Comparison of ENCODE assay signal across 30 cellular contexts in genomic region chr18:2441544-2441943, GRCh38.
A peak's percentile ranks its signal among the peaks of the same experiment; 100 is the strongest.
DNase-seq lines count a peak whose midpoint lies in the region; ATAC-seq and TF ChIP-seq lines count a peak whose summit lies in the region.
"Had no signal": no experiment of that assay in that cellular context is flagged by ENCODE, and none has a peak within 500 bp of the region (broad histone marks: within the 10 kb centered on the region; RNA-seq: fewer than 3 reads in every experiment).

No MANE protein-coding gene starts in this region.

- H3K4ac ChIP-seq in H9 (ENCODE audit: low read depth, low read length), result no peak overlapping the region

- CTCF ChIA-PET in PC-3 (lab: Charles Lee), result no interaction called here

- no peak overlapping the region for H2AK5ac ChIP-seq in H9 (ENCODE audit: insufficient read length, low read length)

- H2BK5ac ChIP-seq in H9 (ENCODE audit: insufficient read length, low read length), result no peak overlapping the region

- H2BK20ac ChIP-seq in H9 (ENCODE audit: low read depth, low read length, poor library complexity, severe bottlenecking), result no peak overlapping the region

- H3K4me3 ChIP-seq in PC-3 (ENCODE audit: low read length) (no peak overlapping the region), brain microvascular endothelial cell (ENCODE audit: low read depth, low read length) (no peak overlapping the region), osteoblast (ENCODE audit: insufficient read depth, low read length) (no peak overlapping the region)
- H3K4me3 ChIP-seq: Peyer's patch, psoas muscle, sigmoid colon, SJCRH30, thoracic aorta, uterus had no signal

- no peak overlapping the region for H4K5ac ChIP-seq in H9 (ENCODE audit: insufficient read length, low read depth, low read length)

- H2AFZ ChIP-seq in H9 (ENCODE audit: low read length), result no peak overlapping the region
- no peak overlapping the region for H2AFZ ChIP-seq in PC-3 (ENCODE audit: low read length)
- no peak overlapping the region for H2AFZ ChIP-seq in osteoblast (ENCODE audit: low read length)

- DNase-seq in H9, result no peak
- peak; percentile 13 for DNase-seq in PC-3
- peak; percentile 65 for DNase-seq in brain microvascular endothelial cell
- DNase-seq in osteoblast (ENCODE audit: insufficient read length, low spot score, missing footprints), result peak; percentile 46
- no peak for DNase-seq in activated CD4-positive, alpha-beta T cell treated with anti-CD3 and anti-CD28 coated beads for 4 hours
- no peak for DNase-seq in NCI-H1092 (lab: John Stamatoyannopoulos, UW)
- DNase-seq in SKM-1 (lab: John Stamatoyannopoulos, UW; ENCODE audit: unreplicated experiment), result no peak
- DNase-seq: activated CD4-positive, alpha-beta memory T cell treated with anti-CD3 and anti-CD28 coated beads, Interleukin-2, amount 10 ng/mL, durations not matched to agents 7 days and 5 days; activated CD4-positive, CD25-positive, alpha-beta regulatory T cell treated with anti-CD3 and anti-CD28 coated beads, Interleukin-2, amount 50 U/mL, for 72 hours; activated naive CD4-positive, alpha-beta T cell treated with anti-CD3 and anti-CD28 coated beads, Interleukin-2, amount 50 U/mL, for 16 hours; anterior cingulate cortex; glutamatergic neuron; GOT3; islet precursor cell; KG1; left ventricle myocardium superior; midbrain; naive thymus-derived CD4-positive, alpha-beta T cell; NCI-H146; NCI-H526; Peyer's patch; psoas muscle; sigmoid colon; SJCRH30; uterus had no signal

- no peak for ATAC-seq in PC-3
- ATAC-seq in HG02884 (IDR thresholded peaks at IDR 0.05; ENCODE audit: unreplicated experiment), result no peak
- ATAC-seq: activated T-helper 17 cell treated with anti-CD3 and anti-CD28 coated beads, Interleukin-2, amount 50 U/mL, for 72 hours; left ventricle myocardium superior; naive thymus-derived CD4-positive, alpha-beta T cell; psoas muscle had no signal

- H3K27ac ChIP-seq in H9 (ENCODE audit: insufficient read length, low read depth, low read length) (no peak overlapping the region), PC-3 (ENCODE audit: low read length) (no peak overlapping the region), brain microvascular endothelial cell (peak overlapping the region; percentile 77), osteoblast (ENCODE audit: low read depth, low read length) (no peak overlapping the region)
- H3K27ac ChIP-seq: Peyer's patch, psoas muscle, sigmoid colon, SJCRH30, thoracic aorta, uterus had no signal

- H3K79me2 ChIP-seq in H9 (ENCODE audit: insufficient read depth, low read length) (no peaks in the 10 kb centered on the region), PC-3 (ENCODE audit: low read length) (no peaks in the 10 kb centered on the region), osteoblast (ENCODE audit: insufficient read depth, low read length) (no peaks in the 10 kb centered on the region)

- no peak overlapping the region for H3K27ac Mint-ChIP-seq in H9
- H3K27ac Mint-ChIP-seq: activated CD4-positive, alpha-beta memory T cell treated with anti-CD3 and anti-CD28 coated beads, Interleukin-2, amount 10 ng/mL, durations not matched to agents 7 days and 5 days; activated T-helper 17 cell treated with anti-CD3 and anti-CD28 coated beads, Interleukin-2, amount 50 U/mL, for 72 hours; naive thymus-derived CD4-positive, alpha-beta T cell; stimulated activated naive CD8-positive, alpha-beta T cell treated with anti-CD3 and anti-CD28 coated beads, Interleukin-15, Interleukin-2, amounts not matched to agents 100 ng/mL and 50 ng/mL, for 24 hours had no signal

- intact Hi-C loops in PC-3 (cut with micrococcal nuclease), result no loop called here

- in situ Hi-C loops in brain microvascular endothelial cell (cut with HindIII; ENCODE audit: low pct_ligation_motif_present, low sequenced_read_pairs), result no loop called here

- no peak overlapping the region for H2BK15ac ChIP-seq in H9 (ENCODE audit: low read depth, low read length)

- peak overlapping the region; percentile 36 for H2BK120ac ChIP-seq in H9 (ENCODE audit: low read depth, low read length, poor library complexity, severe bottlenecking)

- H3K56ac ChIP-seq in H9 (ENCODE audit: insufficient read length, low read depth, low read length), result no peak overlapping the region

- peaks cover 9% of the 10 kb centered on the region in 2 experiments for H3K4me1 Mint-ChIP-seq in H9
- H3K4me1 Mint-ChIP-seq: activated CD4-positive, alpha-beta memory T cell treated with anti-CD3 and anti-CD28 coated beads, Interleukin-2, amount 10 ng/mL, durations not matched to agents 7 days and 5 days; activated T-helper 17 cell treated with anti-CD3 and anti-CD28 coated beads, Interleukin-2, amount 50 U/mL, for 72 hours; central memory CD8-positive, alpha-beta T cell had no signal

- no peaks in the 10 kb centered on the region for H3K4me1 ChIP-seq in H9 (ENCODE audit: insufficient read depth, low read length)
- peaks cover 11% of the 10 kb centered on the region for H3K4me1 ChIP-seq in PC-3 (ENCODE audit: insufficient read depth, low read length)
- peaks cover 6% of the 10 kb centered on the region for H3K4me1 ChIP-seq in osteoblast (ENCODE audit: insufficient read depth, low read length)
- H3K4me1 ChIP-seq: Peyer's patch, psoas muscle, sigmoid colon, SJCRH30, uterus had no signal

- no peak overlapping the region for H3K18ac ChIP-seq in H9 (ENCODE audit: insufficient read length, low read depth, low read length)

- no TSS peak for BruUV-seq in PC-3 (replicated peaks; lab: Mats Ljungman, UMichigan)

- H3K36me3 ChIP-seq in PC-3 (ENCODE audit: low read depth, low read length), result no peaks in the 10 kb centered on the region
- no peaks in the 10 kb centered on the region for H3K36me3 ChIP-seq in brain microvascular endothelial cell (replicated peaks)
- H3K36me3 ChIP-seq in osteoblast (ENCODE audit: insufficient read depth, low read length), result no peaks in the 10 kb centered on the region
- H3K36me3 ChIP-seq: Peyer's patch, sigmoid colon, SJCRH30, thoracic aorta, uterus had no signal

- H3K27me3 ChIP-seq in H9 (ENCODE audit: insufficient read depth, low read length) (no peaks in the 10 kb centered on the region), PC-3 (ENCODE audit: low read length) (no peaks in the 10 kb centered on the region), brain microvascular endothelial cell (replicated peaks) (no peaks in the 10 kb centered on the region), osteoblast (ENCODE audit: insufficient read depth, low read length) (no peaks in the 10 kb centered on the region)
- H3K27me3 ChIP-seq: Peyer's patch, sigmoid colon, SJCRH30, uterus had no signal

- no peak overlapping the region for H3T11ph ChIP-seq in H9 (ENCODE audit: low read length)

- no peak overlapping the region for H3K23ac ChIP-seq in H9 (ENCODE audit: insufficient read length, low read depth, low read length)

- H3K9me3 ChIP-seq in H9 (ENCODE audit: control insufficient read depth, low read depth, low read length) (no peaks in the 10 kb centered on the region), PC-3 (ENCODE audit: low read length) (no peaks in the 10 kb centered on the region), osteoblast (ENCODE audit: low read depth, low read length) (no peaks in the 10 kb centered on the region)
- H3K9me3 ChIP-seq: Peyer's patch, psoas muscle, sigmoid colon, SJCRH30, thoracic aorta, uterus had no signal

- H3K27me3 Mint-ChIP-seq in H9 (ENCODE audit: low read depth), result no peaks in the 10 kb centered on the region

- no peak overlapping the region for H2BK12ac ChIP-seq in H9 (ENCODE audit: insufficient read length, low read depth, low read length)

- no peak overlapping the region for H3K4me3 Mint-ChIP-seq in H9
- H3K4me3 Mint-ChIP-seq: activated CD4-positive, alpha-beta memory T cell treated with anti-CD3 and anti-CD28 coated beads, Interleukin-2, amount 10 ng/mL, durations not matched to agents 7 days and 5 days; activated T-helper 17 cell treated with anti-CD3 and anti-CD28 coated beads, Interleukin-2, amount 50 U/mL, for 72 hours; central memory CD8-positive, alpha-beta T cell; naive thymus-derived CD4-positive, alpha-beta T cell; stimulated activated naive CD8-positive, alpha-beta T cell treated with anti-CD3 and anti-CD28 coated beads, Interleukin-15, Interleukin-2, amounts not matched to agents 100 ng/mL and 50 ng/mL, for 24 hours had no signal

- H4K20me1 ChIP-seq in H9 (ENCODE audit: control insufficient read depth, insufficient read depth, insufficient read length) (no peaks in the 10 kb centered on the region), PC-3 (ENCODE audit: low read length) (no peaks in the 10 kb centered on the region), osteoblast (ENCODE audit: insufficient read depth, low read length) (no peaks in the 10 kb centered on the region)

- H3K4me2 ChIP-seq in H9 (ENCODE audit: insufficient read depth, insufficient read length, low read length) (no peak overlapping the region), PC-3 (ENCODE audit: low read length) (no peak overlapping the region), osteoblast (ENCODE audit: insufficient read depth, low read length) (no peak overlapping the region)

- no peaks in the 10 kb centered on the region for H3K23me2 ChIP-seq in H9 (ENCODE audit: insufficient read length, low read depth, low read length, poor library complexity, severe bottlenecking)

- H4K8ac ChIP-seq in H9 (replicated peaks; ENCODE audit: insufficient read length, low read depth, low read length), result no peak overlapping the region

- H3K9me3 Mint-ChIP-seq in H9, result peaks cover 13 to 23% of the 10 kb centered on the region in 2 experiments
- H3K9me3 Mint-ChIP-seq: activated CD4-positive, alpha-beta memory T cell treated with anti-CD3 and anti-CD28 coated beads, Interleukin-2, amount 10 ng/mL, durations not matched to agents 7 days and 5 days; activated T-helper 17 cell treated with anti-CD3 and anti-CD28 coated beads, Interleukin-2, amount 50 U/mL, for 72 hours; central memory CD8-positive, alpha-beta T cell; stimulated activated naive CD8-positive, alpha-beta T cell treated with anti-CD3 and anti-CD28 coated beads, Interleukin-15, Interleukin-2, amounts not matched to agents 100 ng/mL and 50 ng/mL, for 24 hours had no signal

- no peaks in the 10 kb centered on the region for H3K9me2 ChIP-seq in PC-3 (replicated peaks; ENCODE audit: low read length)

- H3K79me1 ChIP-seq in H9 (ENCODE audit: insufficient read depth, low read depth, low read length, poor library complexity, severe bottlenecking), result no peaks in the 10 kb centered on the region

- peaks cover 0 to 21% (median 4%) of the 10 kb centered on the region in 3 experiments; a peak in 4 of 7 replicates for H3K36me3 Mint-ChIP-seq in H9 (ENCODE audit: insufficient read depth in 1 of 3, low read depth in 3 of 3)
- H3K36me3 Mint-ChIP-seq: naive thymus-derived CD4-positive, alpha-beta T cell had no signal

- POLR2A ChIA-PET in PC-3 (lab: Charles Lee; ENCODE audit: unreplicated experiment), result no interaction called here

- TF ChIP-seq CTCF in H9 (conservative IDR thresholded peaks at IDR 0.05) (no peak), PC-3 (conservative IDR thresholded peaks at IDR 0.05; ENCODE audit: low read depth, low read length) (no peak), brain microvascular endothelial cell (IDR thresholded peaks at IDR 0.05; ENCODE audit: low read depth, low read length, missing control alignments) (no peak), osteoblast (IDR thresholded peaks at IDR 0.05; ENCODE audit: extremely low read depth, low read depth, low read length) (no peak)

- H3K9ac ChIP-seq in H9 (ENCODE audit: extremely low read depth, insufficient read length, low read length) (no peak overlapping the region), PC-3 (ENCODE audit: low read length) (no peak overlapping the region)

- no CpG with 5 or more reads among the region's 2 CpGs for WGBS in H9 (ENCODE audit: extremely low coverage, insufficient read length, low lambda C conversion rate)

- no peak overlapping the region for H4K91ac ChIP-seq in H9 (ENCODE audit: insufficient read length, low read depth, low read length)

- no peaks in the 10 kb centered on the region for H3F3A ChIP-seq in PC-3 (ENCODE audit: low read length, unreplicated experiment)

- H3K14ac ChIP-seq in H9 (ENCODE audit: insufficient read depth, low read length), result no peak overlapping the region

Comparison
In these comparisons a context has a peak if more than half of its experiments do, and no peak if none do; other contexts are left out.
1. DNase-seq: peak in PC-3 (single experiment), brain microvascular endothelial cell (single experiment) and osteoblast (single experiment); none in H9 (single experiment), activated CD4-positive, alpha-beta T cell treated with anti-CD3 and anti-CD28 coated beads for 4 hours (0 of 2), NCI-H1092 (single experiment) and SKM-1 (single experiment).